In genomic region chr6:108562503-108562993, GRCh38 we compare ENCODE assay signal across 1 cellular context.
TF ChIP-seq lines count a peak whose summit lies in the region.

No MANE protein-coding gene starts in this region.

TF ChIP-seq in HepG2, 621 proteins besides CTCF, POLR2A, EP300 and RAD21 (continued from another document and continues in another):
- TF ChIP-seq HMGXB3 (CRISPR knock-in tag; IDR thresholded peaks at IDR 0.05; ENCODE audit: borderline replicate concordance) = 0 out of 2 replicates have a peak, but pooled peaks have one; percentile 63
- peak; percentile 65; the same call in 1 of the 2 replicates for TF ChIP-seq TGIF2 (CRISPR knock-in tag; IDR thresholded peaks at IDR 0.05)
- no peak for TF ChIP-seq HNF1A (IDR thresholded peaks at IDR 0.05; ENCODE audit: low read depth)
- no peak for TF ChIP-seq HNF1A (CRISPR knock-in tag; IDR thresholded peaks at IDR 0.05; ENCODE audit: borderline replicate concordance)
- TF ChIP-seq CHD4 (IDR thresholded peaks at IDR 0.05; ENCODE audit: borderline replicate concordance, low read length) = no peak
- no peak for TF ChIP-seq KDM4B (CRISPR knock-in tag; IDR thresholded peaks at IDR 0.05)
- TF ChIP-seq, protein P1, sequence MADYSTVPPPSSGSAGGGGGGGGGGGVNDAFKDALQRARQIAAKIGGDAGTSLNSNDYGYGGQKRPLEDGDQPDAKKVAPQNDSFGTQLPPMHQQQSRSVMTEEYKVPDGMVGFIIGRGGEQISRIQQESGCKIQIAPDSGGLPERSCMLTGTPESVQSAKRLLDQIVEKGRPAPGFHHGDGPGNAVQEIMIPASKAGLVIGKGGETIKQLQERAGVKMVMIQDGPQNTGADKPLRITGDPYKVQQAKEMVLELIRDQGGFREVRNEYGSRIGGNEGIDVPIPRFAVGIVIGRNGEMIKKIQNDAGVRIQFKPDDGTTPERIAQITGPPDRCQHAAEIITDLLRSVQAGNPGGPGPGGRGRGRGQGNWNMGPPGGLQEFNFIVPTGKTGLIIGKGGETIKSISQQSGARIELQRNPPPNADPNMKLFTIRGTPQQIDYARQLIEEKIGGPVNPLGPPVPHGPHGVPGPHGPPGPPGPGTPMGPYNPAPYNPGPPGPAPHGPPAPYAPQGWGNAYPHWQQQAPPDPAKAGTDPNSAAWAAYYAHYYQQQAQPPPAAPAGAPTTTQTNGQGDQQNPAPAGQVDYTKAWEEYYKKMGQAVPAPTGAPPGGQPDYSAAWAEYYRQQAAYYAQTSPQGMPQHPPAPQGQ (CRISPR knock-in tag; IDR thresholded peaks at IDR 0.05; ENCODE audit: borderline replicate concordance) = no peak
- TF ChIP-seq ZNF569 (CRISPR knock-in tag; IDR thresholded peaks at IDR 0.05; ENCODE audit: borderline replicate concordance) = no peak
- 0 out of 2 replicates have a peak, but pooled peaks have one; percentile 50 for TF ChIP-seq ZMAT3 (CRISPR knock-in tag; conservative IDR thresholded peaks at IDR 0.05)
- TF ChIP-seq ZSCAN5A (CRISPR knock-in tag; IDR thresholded peaks at IDR 0.05; ENCODE audit: borderline replicate concordance) = no peak
- TF ChIP-seq HOXA5 (CRISPR knock-in tag; IDR thresholded peaks at IDR 0.05) = no peak
- TF ChIP-seq ZNF720 (CRISPR knock-in tag; IDR thresholded peaks at IDR 0.05) = no peak
- peak; percentile 88 for TF ChIP-seq CEBPG (CRISPR knock-in tag; IDR thresholded peaks at IDR 0.05)
- TF ChIP-seq, protein P2, sequence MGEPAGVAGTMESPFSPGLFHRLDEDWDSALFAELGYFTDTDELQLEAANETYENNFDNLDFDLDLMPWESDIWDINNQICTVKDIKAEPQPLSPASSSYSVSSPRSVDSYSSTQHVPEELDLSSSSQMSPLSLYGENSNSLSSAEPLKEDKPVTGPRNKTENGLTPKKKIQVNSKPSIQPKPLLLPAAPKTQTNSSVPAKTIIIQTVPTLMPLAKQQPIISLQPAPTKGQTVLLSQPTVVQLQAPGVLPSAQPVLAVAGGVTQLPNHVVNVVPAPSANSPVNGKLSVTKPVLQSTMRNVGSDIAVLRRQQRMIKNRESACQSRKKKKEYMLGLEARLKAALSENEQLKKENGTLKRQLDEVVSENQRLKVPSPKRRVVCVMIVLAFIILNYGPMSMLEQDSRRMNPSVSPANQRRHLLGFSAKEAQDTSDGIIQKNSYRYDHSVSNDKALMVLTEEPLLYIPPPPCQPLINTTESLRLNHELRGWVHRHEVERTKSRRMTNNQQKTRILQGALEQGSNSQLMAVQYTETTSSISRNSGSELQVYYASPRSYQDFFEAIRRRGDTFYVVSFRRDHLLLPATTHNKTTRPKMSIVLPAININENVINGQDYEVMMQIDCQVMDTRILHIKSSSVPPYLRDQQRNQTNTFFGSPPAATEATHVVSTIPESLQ (CRISPR knock-in tag; conservative IDR thresholded peaks at IDR 0.05) = no peak
- TF ChIP-seq, protein P3, sequence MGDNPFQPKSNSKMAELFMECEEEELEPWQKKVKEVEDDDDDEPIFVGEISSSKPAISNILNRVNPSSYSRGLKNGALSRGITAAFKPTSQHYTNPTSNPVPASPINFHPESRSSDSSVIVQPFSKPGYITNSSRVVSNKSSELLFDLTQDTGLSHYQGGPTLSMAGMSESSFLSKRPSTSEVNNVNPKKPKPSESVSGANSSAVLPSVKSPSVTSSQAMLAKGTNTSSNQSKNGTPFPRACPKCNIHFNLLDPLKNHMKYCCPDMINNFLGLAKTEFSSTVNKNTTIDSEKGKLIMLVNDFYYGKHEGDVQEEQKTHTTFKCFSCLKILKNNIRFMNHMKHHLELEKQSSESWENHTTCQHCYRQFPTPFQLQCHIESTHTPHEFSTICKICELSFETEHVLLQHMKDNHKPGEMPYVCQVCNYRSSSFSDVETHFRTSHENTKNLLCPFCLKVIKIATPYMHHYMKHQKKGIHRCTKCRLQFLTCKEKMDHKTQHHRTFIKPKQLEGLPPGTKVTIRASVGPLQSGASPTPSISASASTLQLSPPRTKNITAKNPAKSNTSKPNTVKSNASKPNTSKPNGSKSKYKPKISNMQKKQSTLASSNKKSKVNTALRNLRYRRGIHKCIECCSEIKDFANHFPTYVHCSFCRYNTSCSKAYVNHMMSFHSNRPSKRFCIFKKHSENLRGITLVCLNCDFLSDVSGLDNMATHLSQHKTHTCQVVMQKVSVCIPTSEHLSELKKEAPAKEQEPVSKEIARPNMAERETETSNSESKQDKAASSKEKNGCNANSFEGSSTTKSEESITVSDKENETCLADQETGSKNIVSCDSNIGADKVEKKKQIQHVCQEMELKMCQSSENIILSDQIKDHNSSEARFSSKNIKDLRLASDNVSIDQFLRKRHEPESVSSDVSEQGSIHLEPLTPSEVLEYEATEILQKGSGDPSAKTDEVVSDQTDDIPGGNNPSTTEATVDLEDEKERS (CRISPR knock-in tag; IDR thresholded peaks at IDR 0.05) = 0 out of 2 replicates have a peak, but pooled peaks have one; percentile 70
- TF ChIP-seq ZNF30 (CRISPR knock-in tag; IDR thresholded peaks at IDR 0.05) = no peak
- no peak for TF ChIP-seq RBAK (CRISPR knock-in tag; IDR thresholded peaks at IDR 0.05)
- TF ChIP-seq, protein P4, sequence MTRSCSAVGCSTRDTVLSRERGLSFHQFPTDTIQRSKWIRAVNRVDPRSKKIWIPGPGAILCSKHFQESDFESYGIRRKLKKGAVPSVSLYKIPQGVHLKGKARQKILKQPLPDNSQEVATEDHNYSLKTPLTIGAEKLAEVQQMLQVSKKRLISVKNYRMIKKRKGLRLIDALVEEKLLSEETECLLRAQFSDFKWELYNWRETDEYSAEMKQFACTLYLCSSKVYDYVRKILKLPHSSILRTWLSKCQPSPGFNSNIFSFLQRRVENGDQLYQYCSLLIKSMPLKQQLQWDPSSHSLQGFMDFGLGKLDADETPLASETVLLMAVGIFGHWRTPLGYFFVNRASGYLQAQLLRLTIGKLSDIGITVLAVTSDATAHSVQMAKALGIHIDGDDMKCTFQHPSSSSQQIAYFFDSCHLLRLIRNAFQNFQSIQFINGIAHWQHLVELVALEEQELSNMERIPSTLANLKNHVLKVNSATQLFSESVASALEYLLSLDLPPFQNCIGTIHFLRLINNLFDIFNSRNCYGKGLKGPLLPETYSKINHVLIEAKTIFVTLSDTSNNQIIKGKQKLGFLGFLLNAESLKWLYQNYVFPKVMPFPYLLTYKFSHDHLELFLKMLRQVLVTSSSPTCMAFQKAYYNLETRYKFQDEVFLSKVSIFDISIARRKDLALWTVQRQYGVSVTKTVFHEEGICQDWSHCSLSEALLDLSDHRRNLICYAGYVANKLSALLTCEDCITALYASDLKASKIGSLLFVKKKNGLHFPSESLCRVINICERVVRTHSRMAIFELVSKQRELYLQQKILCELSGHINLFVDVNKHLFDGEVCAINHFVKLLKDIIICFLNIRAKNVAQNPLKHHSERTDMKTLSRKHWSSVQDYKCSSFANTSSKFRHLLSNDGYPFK (CRISPR knock-in tag; IDR thresholded peaks at IDR 0.05; ENCODE audit: borderline replicate concordance) = peak; percentile 46; the same call in 1 of the 2 replicates
- no peak for TF ChIP-seq TEAD2 (CRISPR knock-in tag; IDR thresholded peaks at IDR 0.05)
- no peak for TF ChIP-seq CENPT (CRISPR knock-in tag; IDR thresholded peaks at IDR 0.05; ENCODE audit: low read depth)
- TF ChIP-seq STAT5B (CRISPR knock-in tag; IDR thresholded peaks at IDR 0.05) = no peak
- peak; percentile 51; the same call in 1 of the 2 replicates for TF ChIP-seq POLR2AphosphoS5 (IDR thresholded peaks at IDR 0.05; ENCODE audit: low read depth, low read length)
- TF ChIP-seq, protein P5, sequence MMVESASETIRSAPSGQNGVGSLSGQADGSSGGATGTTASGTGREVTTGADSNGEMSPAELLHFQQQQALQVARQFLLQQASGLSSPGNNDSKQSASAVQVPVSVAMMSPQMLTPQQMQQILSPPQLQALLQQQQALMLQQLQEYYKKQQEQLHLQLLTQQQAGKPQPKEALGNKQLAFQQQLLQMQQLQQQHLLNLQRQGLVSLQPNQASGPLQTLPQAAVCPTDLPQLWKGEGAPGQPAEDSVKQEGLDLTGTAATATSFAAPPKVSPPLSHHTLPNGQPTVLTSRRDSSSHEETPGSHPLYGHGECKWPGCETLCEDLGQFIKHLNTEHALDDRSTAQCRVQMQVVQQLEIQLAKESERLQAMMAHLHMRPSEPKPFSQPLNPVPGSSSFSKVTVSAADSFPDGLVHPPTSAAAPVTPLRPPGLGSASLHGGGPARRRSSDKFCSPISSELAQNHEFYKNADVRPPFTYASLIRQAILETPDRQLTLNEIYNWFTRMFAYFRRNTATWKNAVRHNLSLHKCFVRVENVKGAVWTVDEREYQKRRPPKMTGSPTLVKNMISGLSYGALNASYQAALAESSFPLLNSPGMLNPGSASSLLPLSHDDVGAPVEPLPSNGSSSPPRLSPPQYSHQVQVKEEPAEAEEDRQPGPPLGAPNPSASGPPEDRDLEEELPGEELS (CRISPR knock-in tag; IDR thresholded peaks at IDR 0.05) = peak; percentile 50
- no peak for TF ChIP-seq ZNF34 (CRISPR knock-in tag; IDR thresholded peaks at IDR 0.05; ENCODE audit: borderline replicate concordance)
